15 cellular contexts compared by ENCODE assay signal in the genomic region with DNA sequence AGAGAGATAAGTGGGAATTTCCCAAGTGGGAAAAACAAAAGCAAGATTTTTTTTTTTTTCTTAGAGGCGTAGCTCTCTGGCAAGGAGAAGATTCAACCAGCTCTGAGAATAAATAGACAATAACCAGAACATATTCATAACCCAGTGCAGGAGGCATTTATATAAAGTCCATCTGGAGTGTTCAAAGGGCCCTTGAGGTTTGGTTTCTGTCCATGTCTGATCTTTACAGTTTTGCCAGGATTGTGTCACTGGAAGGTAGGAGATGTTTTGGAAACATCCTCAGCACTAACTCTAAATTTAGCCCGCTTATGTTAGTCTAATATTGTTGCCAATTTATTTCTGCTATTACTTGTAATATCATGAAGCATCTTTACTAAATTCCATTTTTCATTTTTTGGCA. TPM values are rescaled to one million over a fixed set of nuclear protein-coding genes. Genes with fewer than 3 reads are reported as not detected.
DNase-seq lines count a peak whose midpoint lies in the region; ATAC-seq, FAIRE-seq and TF ChIP-seq lines count a peak whose summit lies in the region.
"Had no signal": no experiment of that assay in that cellular context is flagged by ENCODE, and none has a peak within 500 bp of the region (broad histone marks: within the 10 kb centered on the region; RNA-seq: fewer than 3 reads in every experiment).

No MANE protein-coding gene starts in this region.

- H3K4me3 ChIP-seq in pancreas: no peak overlapping the region
- H3K4me3 ChIP-seq: A549 had no signal

- no peaks in the 10 kb centered on the region for H3K36me3 ChIP-seq in pancreas

- TF ChIP-seq CTCF in pancreas (IDR thresholded peaks at IDR 0.05): no peak

- ATAC-seq in Right ventricle myocardium superior (ENCODE audit: poor library complexity) (peak; percentile 86), pancreas (no peak), GM19351 (IDR thresholded peaks at IDR 0.05; ENCODE audit: unreplicated experiment) (no peak)
- ATAC-seq: A549, PC-3 had no signal

- WGBS in pancreas, 2 donors: 83 to 92% methylated on average over 2 of the region's 2 CpGs

- H3K9me3 ChIP-seq in pancreas: no peaks in the 10 kb centered on the region
- H3K9me3 ChIP-seq: A549 had no signal

- intact Hi-C loops in Right ventricle myocardium superior (cut with DNase I): no loop called here
- intact Hi-C loops in pancreas (cut with DNase I): no loop called here

- H3K27me3 ChIP-seq in pancreas: no peaks in the 10 kb centered on the region

- peak; percentile 98 for DNase-seq in G401 (ENCODE audit: low spot score)
- DNase-seq in cerebellar nuclear complex (lab: John Stamatoyannopoulos, UW): peak; percentile 80 to 91
- DNase-seq in Right ventricle myocardium superior: no peak
- DNase-seq in pancreas: no peak
- DNase-seq in frontal cortex (ENCODE audit: low spot score in 2 of 2): no peak
- DNase-seq in NCI-H2081 (lab: John Stamatoyannopoulos, UW): no peak
- DNase-seq: COR-L47, NCI-H1105, NCI-H1694 treated with DMSO at 0.1 percent for 48 hours, NCI-H526, PC-3 had no signal

- no peaks in the 10 kb centered on the region for H3K4me1 ChIP-seq in pancreas
- H3K4me1 ChIP-seq: A549 had no signal

- in situ Hi-C loops in G401 (cut with HindIII; ENCODE audit: low sequenced_read_pairs): no loop called here

- H3K27ac ChIP-seq in pancreas: no peak overlapping the region
- H3K27ac ChIP-seq: A549, C4-2B, KMS-11 had no signal

- peak; percentile 68 for FAIRE-seq in pancreas (lab: Jason Lieb, UNC)
- no peak for FAIRE-seq in frontal cortex (lab: Jason Lieb, UNC)
- FAIRE-seq: A549 had no signal

RNA-seq across cellular contexts. Expression of a gene that starts 22.3 kb away (rescaled TPM):
- total RNA-seq in G401 (2014; rRNA removed; shearing (Covaris generic)): 23.5 and 25.4 TPM in 2 replicates
- total RNA-seq in Right ventricle myocardium superior (59.2 TPM), pancreas (10 to 100 TPM in 5 of 6 donors, 1 to 10 TPM in 1; 9.3 to 19.6 (median 14.1) TPM), frontal cortex (84.8 TPM)
- 10 to 100 TPM; 10.7 to 22.6 TPM for polyA plus RNA-seq in pancreas

Comparison
In these comparisons a context has a peak if more than half of its experiments do, and no peak if none do; other contexts are left out.
1. DNase-seq: peak in G401 (single experiment) and cerebellar nuclear complex (2 of 2); none in Right ventricle myocardium superior (single experiment), pancreas (0 of 6), frontal cortex (0 of 2) and NCI-H2081 (0 of 2).